ENCODE assay signal across 9 cellular contexts in genomic region chr7:75937958-75938786, GRCh38. TPM values are rescaled to one million over a fixed set of nuclear protein-coding genes. Genes with fewer than 3 reads are reported as not detected.
DNase-seq lines count a peak whose midpoint lies in the region; ATAC-seq and TF ChIP-seq lines count a peak whose summit lies in the region.
"Had no signal": no experiment of that assay in that cellular context is flagged by ENCODE, and none has a peak within 500 bp of the region (broad histone marks: within the 10 kb centered on the region; RNA-seq: fewer than 3 reads in every experiment).

No MANE protein-coding gene starts in this region.

- TF ChIP-seq CTCF in SK-N-SH (IDR thresholded peaks at IDR 0.05) = no peak
- no peak for TF ChIP-seq CTCF in gastroesophageal sphincter (IDR thresholded peaks at IDR 0.05)
- TF ChIP-seq CTCF in osteocyte (IDR thresholded peaks at IDR 0.05) = no peak

- H3K9me3 Mint-ChIP-seq in osteocyte (ENCODE audit: unreplicated experiment) = peaks cover 11% of the 10 kb centered on the region
- H3K9me3 Mint-ChIP-seq in activated naive CD4-positive, alpha-beta T cell treated with anti-CD3 and anti-CD28 coated beads, Interleukin-2, amount 10 ng/mL, durations not matched to agents 7 days and 5 days = no peaks in the 10 kb centered on the region
- H3K9me3 Mint-ChIP-seq in effector memory CD8-positive, alpha-beta T cell = no peaks in the 10 kb centered on the region

- H2AFZ ChIP-seq in SK-N-SH (ENCODE audit: low read depth) = no peak overlapping the region

- H3K27ac Mint-ChIP-seq in osteocyte (ENCODE audit: unreplicated experiment) = peak overlapping the region; percentile 76
- H3K27ac Mint-ChIP-seq in activated naive CD4-positive, alpha-beta T cell treated with anti-CD3 and anti-CD28 coated beads, Interleukin-2, amount 10 ng/mL, durations not matched to agents 7 days and 5 days = no peak overlapping the region
- H3K27ac Mint-ChIP-seq in effector memory CD8-positive, alpha-beta T cell = no peak overlapping the region

- TF ChIP-seq POLR2A in gastroesophageal sphincter (IDR thresholded peaks at IDR 0.05) = no peak

- no peak; a peak in 1 of 4 replicates for TF ChIP-seq EP300 in SK-N-SH (IDR thresholded peaks at IDR 0.05; ENCODE audit: borderline replicate concordance in 1 of 2, low read depth in 1 of 2, low read length in 1 of 2)
- TF ChIP-seq EP300 in gastroesophageal sphincter (IDR thresholded peaks at IDR 0.05) = no peak

- H3K4me3 ChIP-seq in BLaER1 treated with 17β-estradiol and CSF1 and Interleukin-3, amounts not matched to agents 10 nM and 100 nM = no peak overlapping the region
- H3K4me3 ChIP-seq in SK-N-SH (ENCODE audit: low read depth in 2 of 2, low read length in 1 of 2) = no peak overlapping the region
- no peak overlapping the region for H3K4me3 ChIP-seq in gastroesophageal sphincter

- DNase-seq in SK-N-SH = peak; percentile 42
- peak; percentile 85 for DNase-seq in osteocyte (ENCODE audit: extremely low spot score, unreplicated experiment)
- DNase-seq in NCI-H226 = no peak
- DNase-seq in activated naive CD4-positive, alpha-beta T cell treated with anti-CD3 and anti-CD28 coated beads, Interleukin-2, amount 10 ng/mL, durations not matched to agents 7 days and 5 days = no peak
- no peak for DNase-seq in effector memory CD8-positive, alpha-beta T cell
- DNase-seq: NCI-H446 had no signal

- H4K20me1 ChIP-seq in BLaER1 treated with 17β-estradiol and CSF1 and Interleukin-3, amounts not matched to agents 10 nM and 100 nM = peaks cover 9 to 100% (median 78%) of the 10 kb centered on the region in 11 experiments; a peak in 21 of 22 replicates
- H4K20me1 ChIP-seq in SK-N-SH (ENCODE audit: insufficient read depth) = no peaks in the 10 kb centered on the region

- 60% methylated on average over 13 of the region's 15 CpGs for WGBS in SK-N-SH (ENCODE audit: low lambda C conversion rate)
- 74 to 86% methylated on average over 1 to 5 of the region's 15 CpGs for WGBS in gastroesophageal sphincter (ENCODE audit: low coverage in 1 of 2), 2 donors

- ATAC-seq in gastroesophageal sphincter (peak; percentile 72), HG03442 (IDR thresholded peaks at IDR 0.05; ENCODE audit: unreplicated experiment) (no peak)
- ATAC-seq in effector memory CD8-positive, alpha-beta T cell (replicated peaks) = no peak

- no peaks in the 10 kb centered on the region for H3K27me3 ChIP-seq in BLaER1 treated with 17β-estradiol and CSF1 and Interleukin-3, amounts not matched to agents 10 nM and 100 nM
- H3K27me3 ChIP-seq in SK-N-SH (ENCODE audit: insufficient read depth) (no peaks in the 10 kb centered on the region), gastroesophageal sphincter (no peaks in the 10 kb centered on the region)

- H3K4me1 Mint-ChIP-seq in osteocyte (ENCODE audit: unreplicated experiment) = peaks cover 23% of the 10 kb centered on the region
- no peaks in the 10 kb centered on the region for H3K4me1 Mint-ChIP-seq in activated naive CD4-positive, alpha-beta T cell treated with anti-CD3 and anti-CD28 coated beads, Interleukin-2, amount 10 ng/mL, durations not matched to agents 7 days and 5 days
- peaks cover 0 to 6% of the 10 kb centered on the region in 2 donors for H3K4me1 Mint-ChIP-seq in effector memory CD8-positive, alpha-beta T cell (ENCODE audit: low read depth in 2 of 2)

- peak overlapping the region in 5 of 11 experiments; percentile 39 to 74 (median 62); a peak in 9 of 22 replicates for H3K4me2 ChIP-seq in BLaER1 treated with 17β-estradiol and CSF1 and Interleukin-3, amounts not matched to agents 10 nM and 100 nM
- H3K4me2 ChIP-seq in SK-N-SH = no peak overlapping the region

- peaks cover 0 to 51% (median 7%) of the 10 kb centered on the region in 10 experiments; a peak in 11 of 20 replicates for H3K4me1 ChIP-seq in BLaER1 treated with 17β-estradiol and CSF1 and Interleukin-3, amounts not matched to agents 10 nM and 100 nM
- peaks cover 0 to 5% of the 10 kb centered on the region in 2 experiments; a peak in 1 of 4 replicates for H3K4me1 ChIP-seq in SK-N-SH (ENCODE audit: control insufficient read depth in 1 of 2, insufficient read depth in 2 of 2, low read depth in 1 of 2, low read length in 1 of 2)
- peaks cover 0 to 7% (median 0%) of the 10 kb centered on the region in 3 donors for H3K4me1 ChIP-seq in gastroesophageal sphincter

- H3K36me3 Mint-ChIP-seq in osteocyte (ENCODE audit: unreplicated experiment) = peaks cover 10% of the 10 kb centered on the region
- H3K36me3 Mint-ChIP-seq in activated naive CD4-positive, alpha-beta T cell treated with anti-CD3 and anti-CD28 coated beads, Interleukin-2, amount 10 ng/mL, durations not matched to agents 7 days and 5 days = no peaks in the 10 kb centered on the region
- H3K36me3 Mint-ChIP-seq in effector memory CD8-positive, alpha-beta T cell (ENCODE audit: insufficient read depth) = peaks cover 6% of the 10 kb centered on the region

- H3K36me3 ChIP-seq in BLaER1 treated with 17β-estradiol and CSF1 and Interleukin-3, amounts not matched to agents 10 nM and 100 nM = peaks cover 5 to 66% (median 23%) of the 10 kb centered on the region in 11 experiments; a peak in 16 of 22 replicates
- H3K36me3 ChIP-seq in SK-N-SH (replicated peaks in 1 of 2; ENCODE audit: control insufficient read depth in 1 of 2, insufficient read depth in 2 of 2, low read length in 1 of 2) (no peaks in the 10 kb centered on the region), gastroesophageal sphincter (peaks cover 0 to 9% of the 10 kb centered on the region in 2 donors)

- POLR2A ChIA-PET in SK-N-SH (lab: Yijun Ruan, JAX) = interaction anchor here (0.6 to 1.0 kb wide), 2 partner anchors 24 to 27 kb away, joined by 3 to 4 read pairs; no protein-coding TSS in a partner anchor

- TF ChIP-seq RAD21 in SK-N-SH (IDR thresholded peaks at IDR 0.05; ENCODE audit: low read length) = no peak

- no peak overlapping the region for H3K9ac ChIP-seq in BLaER1 treated with 17β-estradiol and CSF1 and Interleukin-3, amounts not matched to agents 10 nM and 100 nM
- H3K9ac ChIP-seq in SK-N-SH = no peak overlapping the region

- no peaks in the 10 kb centered on the region for H3K9me3 ChIP-seq in BLaER1 treated with 17β-estradiol and CSF1 and Interleukin-3, amounts not matched to agents 10 nM and 100 nM (replicated peaks in 1 of 11)
- H3K9me3 ChIP-seq in SK-N-SH = no peaks in the 10 kb centered on the region
- no peaks in the 10 kb centered on the region for H3K9me3 ChIP-seq in gastroesophageal sphincter

- H3K79me2 ChIP-seq in SK-N-SH (ENCODE audit: insufficient read depth) = no peaks in the 10 kb centered on the region; the same call in 1 of the 2 replicates

- H3K27me3 Mint-ChIP-seq in osteocyte (ENCODE audit: unreplicated experiment) = no peaks in the 10 kb centered on the region
- no peaks in the 10 kb centered on the region for H3K27me3 Mint-ChIP-seq in activated naive CD4-positive, alpha-beta T cell treated with anti-CD3 and anti-CD28 coated beads, Interleukin-2, amount 10 ng/mL, durations not matched to agents 7 days and 5 days
- H3K27me3 Mint-ChIP-seq in effector memory CD8-positive, alpha-beta T cell = no peaks in the 10 kb centered on the region

- H3K4me3 Mint-ChIP-seq in osteocyte (ENCODE audit: unreplicated experiment) = no peak overlapping the region
- no peak overlapping the region for H3K4me3 Mint-ChIP-seq in activated naive CD4-positive, alpha-beta T cell treated with anti-CD3 and anti-CD28 coated beads, Interleukin-2, amount 10 ng/mL, durations not matched to agents 7 days and 5 days
- no peak overlapping the region for H3K4me3 Mint-ChIP-seq in effector memory CD8-positive, alpha-beta T cell

- H3K9me2 ChIP-seq in SK-N-SH = no peaks in the 10 kb centered on the region

- CTCF ChIA-PET in SK-N-SH (lab: Yijun Ruan, JAX) = interaction anchor here (0.7 to 1.2 kb wide), 3 partner anchors 19 to 376 kb away, joined by 3 to 4 read pairs (median 3); no protein-coding TSS in a partner anchor
- CTCF ChIA-PET in activated naive CD4-positive, alpha-beta T cell treated with anti-CD3 and anti-CD28 coated beads, Interleukin-2, amount 10 ng/mL, durations not matched to agents 7 days and 5 days (lab: Charles Lee) = no interaction called here

- no peaks in the 10 kb centered on the region for H3F3A ChIP-seq in SK-N-SH (replicated peaks; ENCODE audit: insufficient read depth)

- H3K27ac ChIP-seq in BLaER1 treated with 17β-estradiol and CSF1 and Interleukin-3, amounts not matched to agents 10 nM and 100 nM = peak overlapping the region in 7 of 11 experiments; percentile 1 to 61 (median 28); a peak in 7 of 22 replicates
- H3K27ac ChIP-seq in SK-N-SH (ENCODE audit: low read depth in 2 of 2, low read length in 1 of 2) (peak overlapping the region; percentile 11 to 37; a peak in 2 of 4 replicates), gastroesophageal sphincter (no peak overlapping the region)

TF ChIP-seq in SK-N-SH, 30 proteins besides CTCF, POLR2A, EP300 and RAD21 (continues in another document):
- TF ChIP-seq ELF1 (IDR thresholded peaks at IDR 0.05) (no peak), YY1 (IDR thresholded peaks at IDR 0.05; ENCODE audit: low read depth) (no peak), SMC3 (IDR thresholded peaks at IDR 0.05; ENCODE audit: low read depth, low read length) (no peak), TAF1 (IDR thresholded peaks at IDR 0.05; ENCODE audit: borderline replicate concordance, low read depth, low read length) (no peak), CHD2 (IDR thresholded peaks at IDR 0.05; ENCODE audit: low read length, partially characterized antibody) (no peak), SIN3A (IDR thresholded peaks at IDR 0.05; ENCODE audit: borderline replicate concordance, low read depth, low read length) (peak; percentile 61; the same call in 1 of the 2 replicates), NRF1 (IDR thresholded peaks at IDR 0.05; ENCODE audit: low read depth, low read length) (no peak), NFIC (IDR thresholded peaks at IDR 0.05; ENCODE audit: borderline replicate concordance) (no peak), JUND (IDR thresholded peaks at IDR 0.05) (no peak), RCOR1 (IDR thresholded peaks at IDR 0.05; ENCODE audit: low read length) (no peak)

RNA-seq across cellular contexts. Expression of gene POR, which starts 23.2 kb away (rescaled TPM):
- 55.8 and 68.7 TPM in 2 replicates for polyA plus RNA-seq in SK-N-SH (2012; rRNA removed)
- 22.1 and 32.8 TPM in 2 replicates for polyA plus RNA-seq in SK-N-SH (2012; cell fraction: cytosol; rRNA removed)
- 129 and 157 TPM in 2 replicates for polyA plus RNA-seq in SK-N-SH (2012; cell fraction: nucleus; rRNA removed)
- total RNA-seq in gastroesophageal sphincter (10 to 100 TPM; 31.5 to 54.3 (median 47.7) TPM), osteocyte (62.1 and 74.0 TPM in 2 replicates)

RNA-seq across cellular contexts. Expression of gene TMEM120A, which starts 56.2 kb away (rescaled TPM):
- 59.8 and 95.2 TPM in 2 replicates for polyA plus RNA-seq in SK-N-SH (2012; rRNA removed)
- 26.4 and 50.4 TPM in 2 replicates for polyA plus RNA-seq in SK-N-SH (2012; cell fraction: cytosol; rRNA removed)
- 120 and 190 TPM in 2 replicates for polyA plus RNA-seq in SK-N-SH (2012; cell fraction: nucleus; rRNA removed)
- total RNA-seq in gastroesophageal sphincter = 10 to 100 TPM in 3 of 4 donors, 1 to 10 TPM in 1; 6.2 to 32.4 (median 29.0) TPM
- 36.3 and 37.6 TPM in 2 replicates for total RNA-seq in osteocyte

RNA-seq across cellular contexts. Expression of gene RHBDD2, which starts 59.3 kb away (rescaled TPM):
- polyA plus RNA-seq in SK-N-SH (2012; rRNA removed) = 68.8 and 77.6 TPM in 2 replicates
- 29.3 and 44.2 TPM in 2 replicates for polyA plus RNA-seq in SK-N-SH (2012; cell fraction: cytosol; rRNA removed)
- 71.0 and 91.8 TPM in 2 replicates for polyA plus RNA-seq in SK-N-SH (2012; cell fraction: nucleus; rRNA removed)
- total RNA-seq in gastroesophageal sphincter (10 to 100 TPM; 21.6 to 30.2 (median 25.6) TPM), osteocyte (44.8 and 50.7 TPM in 2 replicates)

Comparison
In these comparisons a context has a peak if more than half of its experiments do, and no peak if none do; other contexts are left out.
1. H3K27ac ChIP-seq: peak in BLaER1 treated with 17β-estradiol and CSF1 and Interleukin-3, amounts not matched to agents 10 nM and 100 nM (7 of 11) and SK-N-SH (2 of 2); none in gastroesophageal sphincter (0 of 4).
2. DNase-seq: peak in SK-N-SH (single experiment) and osteocyte (single experiment); none in NCI-H226 (single experiment), activated naive CD4-positive, alpha-beta T cell treated with anti-CD3 and anti-CD28 coated beads, Interleukin-2, amount 10 ng/mL, durations not matched to agents 7 days and 5 days (single experiment) and effector memory CD8-positive, alpha-beta T cell (0 of 3).